ENCODE assay signal across 12 cellular contexts in genomic region chr3:65995030-65995429, GRCh38. TPM values are rescaled to one million over a fixed set of nuclear protein-coding genes. Genes with fewer than 3 reads are reported as not detected.
DNase-seq lines count a peak whose midpoint lies in the region; ATAC-seq and TF ChIP-seq lines count a peak whose summit lies in the region.
"Had no signal": no experiment of that assay in that cellular context is flagged by ENCODE, and none has a peak within 500 bp of the region (broad histone marks: within the 10 kb centered on the region; RNA-seq: fewer than 3 reads in every experiment).

No MANE protein-coding gene starts in this region.

- no peak for TF ChIP-seq RAD21 in neural cell (conservative IDR thresholded peaks at IDR 0.05)

- H3K4me3 ChIP-seq in epithelial cell of esophagus (ENCODE audit: low read length) (no peak overlapping the region), neural cell (ENCODE audit: low read length) (no peak overlapping the region)
- H3K4me3 ChIP-seq: BLaER1 treated with 17β-estradiol and CSF1 and Interleukin-3, amounts not matched to agents 10 nM and 100 nM; esophagus squamous epithelium had no signal

- no peaks in the 10 kb centered on the region for H4K20me1 ChIP-seq in neural cell (ENCODE audit: insufficient read depth)
- H4K20me1 ChIP-seq: BLaER1 treated with 17β-estradiol and CSF1 and Interleukin-3, amounts not matched to agents 10 nM and 100 nM had no signal

- no peaks in the 10 kb centered on the region for H3K36me3 ChIP-seq in neural cell (ENCODE audit: insufficient read depth, low read length)
- H3K36me3 ChIP-seq: BLaER1 treated with 17β-estradiol and CSF1 and Interleukin-3, amounts not matched to agents 10 nM and 100 nM; esophagus squamous epithelium had no signal

- ATAC-seq in GM21515 (IDR thresholded peaks at IDR 0.05; ENCODE audit: unreplicated experiment) = no peak
- no peak for ATAC-seq in GM18505 (IDR thresholded peaks at IDR 0.05; ENCODE audit: unreplicated experiment)

- TF ChIP-seq CTCF in epithelial cell of esophagus (IDR thresholded peaks at IDR 0.05; ENCODE audit: insufficient read depth, low read depth, low read length, missing control alignments) = no peak
- no peak for TF ChIP-seq CTCF in neural cell (IDR thresholded peaks at IDR 0.05; ENCODE audit: poor library complexity, severe bottlenecking)

- H3K9me2 ChIP-seq in neural cell (ENCODE audit: insufficient read depth, low read length) = no peaks in the 10 kb centered on the region

- TF ChIP-seq EP300 in neural cell (conservative IDR thresholded peaks at IDR 0.05; ENCODE audit: poor library complexity, severe bottlenecking) = no peak

- no peak overlapping the region for H2AFZ ChIP-seq in neural cell (ENCODE audit: low read depth, low read length)

- no peak for TF ChIP-seq POLR2A in GM18505 (IDR thresholded peaks at IDR 0.05; ENCODE audit: borderline replicate concordance, extremely low read depth, insufficient read depth, insufficient read length)

- H3K9me3 ChIP-seq in neural cell (ENCODE audit: low read length) = no peaks in the 10 kb centered on the region
- H3K9me3 ChIP-seq: BLaER1 treated with 17β-estradiol and CSF1 and Interleukin-3, amounts not matched to agents 10 nM and 100 nM; esophagus squamous epithelium had no signal

- DNase-seq in GM03348 (ENCODE audit: low spot score) (peak; percentile 56), RPMI7951 (ENCODE audit: low read depth) (peak; percentile 66), epithelial cell of esophagus (ENCODE audit: low read depth) (peak; percentile 75), anterior cingulate cortex (lab: John Stamatoyannopoulos, UW) (no peak), GDM1 (lab: John Stamatoyannopoulos, UW) (no peak)
- DNase-seq: activated effector memory CD4-positive, alpha-beta T cell treated with Interleukin-2 at 50 U/mL for 16 hours; central memory CD4-positive, alpha-beta T cell; esophagus squamous epithelium had no signal

- H3K79me2 ChIP-seq in neural cell (replicated peaks; ENCODE audit: insufficient read depth, low read length) = no peaks in the 10 kb centered on the region

- H3K9ac ChIP-seq in neural cell (ENCODE audit: low read length) = no peak overlapping the region
- H3K9ac ChIP-seq: BLaER1 treated with 17β-estradiol and CSF1 and Interleukin-3, amounts not matched to agents 10 nM and 100 nM had no signal

- H3F3A ChIP-seq in neural cell (ENCODE audit: insufficient read depth, low read length, poor library complexity, severe bottlenecking) = no peaks in the 10 kb centered on the region

- peak overlapping the region; percentile 3 for H3K27ac ChIP-seq in neural cell (ENCODE audit: low read length)
- H3K27ac ChIP-seq: BLaER1 treated with 17β-estradiol and CSF1 and Interleukin-3, amounts not matched to agents 10 nM and 100 nM; esophagus squamous epithelium had no signal

- no peak overlapping the region for H3K4me2 ChIP-seq in neural cell (ENCODE audit: low read length)

- no peaks in the 10 kb centered on the region for H3K27me3 ChIP-seq in neural cell (ENCODE audit: insufficient read depth, low read depth, low read length)
- H3K27me3 ChIP-seq: BLaER1 treated with 17β-estradiol and CSF1 and Interleukin-3, amounts not matched to agents 10 nM and 100 nM; esophagus squamous epithelium had no signal

TF ChIP-seq in neural cell, 6 proteins besides CTCF, POLR2A, EP300 and RAD21:
- TF ChIP-seq EZH2 (IDR thresholded peaks at IDR 0.05; ENCODE audit: borderline replicate concordance, insufficient read depth, low read length, poor library complexity, severe bottlenecking) = no peak
- TF ChIP-seq REST (IDR thresholded peaks at IDR 0.05; ENCODE audit: borderline replicate concordance) = no peak

RNA-seq across cellular contexts. Expression of gene MAGI1, which starts 43.7 kb away (rescaled TPM):
- 3.4 and 4.1 TPM in 2 replicates for total RNA-seq in RPMI7951 (2014; rRNA removed; shearing (Covaris generic))
- polyA plus RNA-seq in neural cell = 44.7 and 47.5 TPM in 2 replicates
- polyA minus RNA-seq in neural cell = 149 and 183 TPM in 2 replicates

Comparison
In these comparisons a context has a peak if more than half of its experiments do, and no peak if none do; other contexts are left out.
1. DNase-seq: peak in GM03348 (single experiment), RPMI7951 (single experiment) and epithelial cell of esophagus (single experiment); none in anterior cingulate cortex (0 of 58) and GDM1 (single experiment).